ENCODE assay signal across 15 cellular contexts in the genomic region with DNA sequence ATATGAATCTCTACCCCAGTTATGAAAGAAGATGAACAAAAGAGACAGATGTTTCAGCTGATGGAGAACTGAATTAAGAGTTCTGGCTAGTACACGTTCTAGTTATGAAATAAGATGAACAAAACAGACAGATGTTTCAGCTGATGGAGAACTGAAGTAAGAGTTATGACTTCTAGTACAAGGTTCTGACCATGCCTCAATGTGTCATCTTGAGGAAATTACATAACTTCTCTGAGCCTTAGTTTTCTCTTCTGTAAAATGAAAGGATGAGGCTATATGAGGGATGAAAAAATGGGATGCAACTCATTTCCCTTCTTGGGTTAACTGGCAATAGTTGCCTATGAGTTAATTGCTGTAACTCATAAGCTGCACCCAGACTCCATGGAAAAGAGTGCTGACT.
A peak's percentile ranks its signal among the peaks of the same experiment; 100 is the strongest.
DNase-seq lines count a peak whose midpoint lies in the region; ATAC-seq and TF ChIP-seq lines count a peak whose summit lies in the region.
"Had no signal": no experiment of that assay in that cellular context is flagged by ENCODE, and none has a peak within 500 bp of the region (broad histone marks: within the 10 kb centered on the region; RNA-seq: fewer than 3 reads in every experiment).

No MANE protein-coding gene starts in this region.

- H4K20me1 ChIP-seq in mammary epithelial cell (ENCODE audit: insufficient read depth, low read length) (no peaks in the 10 kb centered on the region), osteoblast (ENCODE audit: insufficient read depth, low read length) (no peaks in the 10 kb centered on the region), H9 (ENCODE audit: control insufficient read depth, insufficient read depth, insufficient read length) (no peaks in the 10 kb centered on the region)

- H3T11ph ChIP-seq in H9 (ENCODE audit: low read length) = no peak overlapping the region

- CTCF ChIA-PET in mammary epithelial cell (lab: Charles Lee; ENCODE audit: low non-redundant PET) = no interaction called here

- H2AFZ ChIP-seq in mammary epithelial cell (ENCODE audit: low read depth, low read length) (no peak overlapping the region), osteoblast (ENCODE audit: low read length) (no peak overlapping the region), neuronal stem cell (ENCODE audit: low read length) (no peak overlapping the region), H9 (ENCODE audit: low read length) (no peak overlapping the region)

- no peak overlapping the region for H3K4me3 ChIP-seq in mammary epithelial cell (replicated peaks in 1 of 3; ENCODE audit: insufficient read depth in 1 of 3, low read depth in 2 of 3, low read length in 3 of 3)
- H3K4me3 ChIP-seq in osteoblast (ENCODE audit: insufficient read depth, low read length) = no peak overlapping the region
- H3K4me3 ChIP-seq in neuronal stem cell (ENCODE audit: low read length in 2 of 2) = no peak overlapping the region

- H3K4me1 Mint-ChIP-seq in H9 = peaks cover 2% of the 10 kb centered on the region in 2 experiments; a peak in 3 of 4 replicates
- H3K4me1 Mint-ChIP-seq: natural killer cell had no signal

- no peak overlapping the region for H3K18ac ChIP-seq in neuronal stem cell (ENCODE audit: low read length)
- no peak overlapping the region for H3K18ac ChIP-seq in H9 (ENCODE audit: insufficient read length, low read depth, low read length)

- peaks cover 4 to 7% of the 10 kb centered on the region in 2 experiments; a peak in 2 of 5 replicates for H3K9me3 Mint-ChIP-seq in H9
- H3K9me3 Mint-ChIP-seq: activated CD4-positive, alpha-beta memory T cell treated with anti-CD3 and anti-CD28 coated beads, Interleukin-2, amount 10 ng/mL, durations not matched to agents 7 days and 5 days had no signal

- H2AK5ac ChIP-seq in neuronal stem cell (ENCODE audit: low read depth, low read length) (no peak overlapping the region), H9 (ENCODE audit: insufficient read length, low read length) (no peak overlapping the region)

- H3K9ac ChIP-seq in mammary epithelial cell (ENCODE audit: insufficient read depth, low read length) (no peak overlapping the region), neuronal stem cell (ENCODE audit: low read depth, low read length, poor library complexity) (no peak overlapping the region), H9 (ENCODE audit: extremely low read depth, insufficient read length, low read length) (no peak overlapping the region)

- H4K5ac ChIP-seq in H9 (ENCODE audit: insufficient read length, low read depth, low read length) = no peak overlapping the region

- H2BK20ac ChIP-seq in H9 (ENCODE audit: low read depth, low read length, poor library complexity, severe bottlenecking) = no peak overlapping the region

- H3K23ac ChIP-seq in neuronal stem cell (ENCODE audit: low read depth, low read length, poor library complexity) (no peak overlapping the region), H9 (ENCODE audit: insufficient read length, low read depth, low read length) (no peak overlapping the region)

- intact Hi-C loops in mammary epithelial cell (cut with micrococcal nuclease) = loop anchor here (5.0 kb wide), 1 partner anchor 366 kb away; no protein-coding TSS in a partner anchor

- peaks cover 11% of the 10 kb centered on the region for H3K4me1 ChIP-seq in mammary epithelial cell (ENCODE audit: insufficient read depth, low read length)
- peaks cover 21% of the 10 kb centered on the region for H3K4me1 ChIP-seq in osteoblast (ENCODE audit: insufficient read depth, low read length)
- H3K4me1 ChIP-seq in neuronal stem cell (ENCODE audit: control insufficient read depth in 2 of 2, insufficient read depth in 1 of 2, low read depth in 1 of 2, low read length in 2 of 2) = no peaks in the 10 kb centered on the region
- no peaks in the 10 kb centered on the region for H3K4me1 ChIP-seq in H9 (ENCODE audit: insufficient read depth, low read length)

- H3K27ac ChIP-seq in mammary epithelial cell (ENCODE audit: insufficient read depth, low read depth, low read length) = peak overlapping the region; percentile 67
- H3K27ac ChIP-seq in osteoblast (ENCODE audit: low read depth, low read length) = peak overlapping the region; percentile 82
- no peak overlapping the region for H3K27ac ChIP-seq in neuronal stem cell (replicated peaks; ENCODE audit: low read length)
- H3K27ac ChIP-seq in H9 (ENCODE audit: insufficient read length, low read depth, low read length) = no peak overlapping the region

- no peaks in the 10 kb centered on the region for H3K36me3 ChIP-seq in mammary epithelial cell (ENCODE audit: insufficient read depth, low read length)
- no peaks in the 10 kb centered on the region for H3K36me3 ChIP-seq in osteoblast (ENCODE audit: insufficient read depth, low read length)
- no peaks in the 10 kb centered on the region for H3K36me3 ChIP-seq in neuronal stem cell (replicated peaks in 1 of 2; ENCODE audit: control insufficient read depth in 2 of 2, insufficient read depth in 2 of 2, low read length in 2 of 2)

- no peaks in the 10 kb centered on the region for H3K79me1 ChIP-seq in neuronal stem cell (ENCODE audit: low read depth, low read length)
- H3K79me1 ChIP-seq in H9 (ENCODE audit: insufficient read depth, low read depth, low read length, poor library complexity, severe bottlenecking) = no peaks in the 10 kb centered on the region

- H3K4me3 Mint-ChIP-seq in H9 = no peak overlapping the region
- H3K4me3 Mint-ChIP-seq: activated CD4-positive, alpha-beta memory T cell treated with anti-CD3 and anti-CD28 coated beads, Interleukin-2, amount 10 ng/mL, durations not matched to agents 7 days and 5 days; natural killer cell had no signal

- dilution Hi-C loops in mammary epithelial cell (cut with HindIII; ENCODE audit: low sequenced_read_pairs) = no loop called here

- H3K36me3 Mint-ChIP-seq in H9 (ENCODE audit: insufficient read depth in 1 of 3, low read depth in 3 of 3) = peaks cover 0 to 4% (median 0%) of the 10 kb centered on the region in 3 experiments; a peak in 3 of 7 replicates
- H3K36me3 Mint-ChIP-seq: natural killer cell had no signal

- H3K4ac ChIP-seq in neuronal stem cell (ENCODE audit: low read length) (no peak overlapping the region), H9 (ENCODE audit: low read depth, low read length) (no peak overlapping the region)

- H3K9me3 ChIP-seq in mammary epithelial cell (replicated peaks; ENCODE audit: insufficient read depth, low read length) = no peaks in the 10 kb centered on the region
- H3K9me3 ChIP-seq in osteoblast (ENCODE audit: low read depth, low read length) = no peaks in the 10 kb centered on the region
- H3K9me3 ChIP-seq in neuronal stem cell (replicated peaks in 1 of 2; ENCODE audit: control insufficient read depth in 2 of 2, insufficient read depth in 1 of 2, low read depth in 1 of 2, low read length in 2 of 2) = peaks cover 0 to 3% of the 10 kb centered on the region in 2 donors
- no peaks in the 10 kb centered on the region for H3K9me3 ChIP-seq in H9 (ENCODE audit: control insufficient read depth, low read depth, low read length)

- no peak overlapping the region for H4K91ac ChIP-seq in neuronal stem cell (ENCODE audit: low read depth, low read length, poor library complexity)
- H4K91ac ChIP-seq in H9 (ENCODE audit: insufficient read length, low read depth, low read length) = no peak overlapping the region

- no TSS peak for BruUV-seq in mammary epithelial cell (replicated peaks; lab: Mats Ljungman, UMichigan)

- H2BK15ac ChIP-seq in neuronal stem cell (ENCODE audit: low read length) (no peak overlapping the region), H9 (ENCODE audit: low read depth, low read length) (no peak overlapping the region)

- H2BK120ac ChIP-seq in neuronal stem cell (ENCODE audit: low read depth, low read length) = no peak overlapping the region
- no peak overlapping the region for H2BK120ac ChIP-seq in H9 (ENCODE audit: low read depth, low read length, poor library complexity, severe bottlenecking)

- no peak overlapping the region for H3K4me2 ChIP-seq in mammary epithelial cell (ENCODE audit: insufficient read depth, low read depth, low read length)
- no peak overlapping the region for H3K4me2 ChIP-seq in osteoblast (ENCODE audit: insufficient read depth, low read length)
- H3K4me2 ChIP-seq in neuronal stem cell (ENCODE audit: insufficient read depth, low read length, poor library complexity, severe bottlenecking) = no peak overlapping the region
- H3K4me2 ChIP-seq in H9 (ENCODE audit: insufficient read depth, insufficient read length, low read length) = no peak overlapping the region

- no peak overlapping the region for H4K8ac ChIP-seq in neuronal stem cell (ENCODE audit: low read depth, low read length)
- no peak overlapping the region for H4K8ac ChIP-seq in H9 (replicated peaks; ENCODE audit: insufficient read length, low read depth, low read length)

- H3K27ac Mint-ChIP-seq in H9 = no peak overlapping the region
- H3K27ac Mint-ChIP-seq: activated CD4-positive, alpha-beta memory T cell treated with anti-CD3 and anti-CD28 coated beads, Interleukin-2, amount 10 ng/mL, durations not matched to agents 7 days and 5 days; natural killer cell had no signal

- H2BK5ac ChIP-seq in neuronal stem cell (ENCODE audit: low read length) (no peak overlapping the region), H9 (ENCODE audit: insufficient read length, low read length) (no peak overlapping the region)

- no peak for TF ChIP-seq CTCF in mammary epithelial cell (conservative IDR thresholded peaks at IDR 0.05 in 1 of 2, IDR thresholded peaks at IDR 0.05 in 1 of 2; ENCODE audit: extremely low read depth in 1 of 2, insufficient read depth in 1 of 2, low read depth in 1 of 2, low read length in 2 of 2)
- TF ChIP-seq CTCF in osteoblast (IDR thresholded peaks at IDR 0.05; ENCODE audit: extremely low read depth, low read depth, low read length) = no peak
- TF ChIP-seq CTCF in H9 (conservative IDR thresholded peaks at IDR 0.05) = no peak

- H3K14ac ChIP-seq in neuronal stem cell (ENCODE audit: low read length) (no peak overlapping the region), H9 (ENCODE audit: insufficient read depth, low read length) (no peak overlapping the region)

- H3K79me2 ChIP-seq in mammary epithelial cell (ENCODE audit: insufficient read depth, low read length) = no peaks in the 10 kb centered on the region
- H3K79me2 ChIP-seq in osteoblast (ENCODE audit: insufficient read depth, low read length) = no peaks in the 10 kb centered on the region
- H3K79me2 ChIP-seq in H9 (ENCODE audit: insufficient read depth, low read length) = no peaks in the 10 kb centered on the region

- DNase-seq in A172 (ENCODE audit: low spot score) (peak; percentile 16), mammary epithelial cell (peak; percentile 27), osteoblast (ENCODE audit: insufficient read length, low spot score, missing footprints) (no peak), NCI-H1436 (lab: John Stamatoyannopoulos, UW) (no peak), NCI-H1417 (lab: John Stamatoyannopoulos, UW) (no peak), neuronal stem cell (ENCODE audit: low spot score) (no peak), H9 (no peak)
- DNase-seq: activated CD4-positive, alpha-beta memory T cell treated with anti-CD3 and anti-CD28 coated beads, Interleukin-2, amount 10 ng/mL, durations not matched to agents 7 days and 5 days; activated gamma-delta T cell treated with Interleukin-2 at 50 U/mL for 16 hours; DND-41; islet precursor cell; natural killer cell; stimulated activated CD4-positive, alpha-beta T cell treated with anti-CD3 and anti-CD28 coated beads, Interleukin-12 subunit alpha, Interleukin-12 subunit beta, amount 100 ng/mL, for 4 hours; T-helper 9 cell had no signal

- in situ Hi-C loops in mammary epithelial cell (cut with MboI; ENCODE audit: low sequenced_read_pairs in 2 of 2) = no loop called here

- no peaks in the 10 kb centered on the region for H3K27me3 Mint-ChIP-seq in H9 (ENCODE audit: low read depth)
- H3K27me3 Mint-ChIP-seq: activated CD4-positive, alpha-beta memory T cell treated with anti-CD3 and anti-CD28 coated beads, Interleukin-2, amount 10 ng/mL, durations not matched to agents 7 days and 5 days had no signal

- H3K27me3 ChIP-seq in mammary epithelial cell (ENCODE audit: insufficient read depth, low read length) (no peaks in the 10 kb centered on the region), osteoblast (ENCODE audit: insufficient read depth, low read length) (no peaks in the 10 kb centered on the region), neuronal stem cell (ENCODE audit: control insufficient read depth in 3 of 3, insufficient read depth in 3 of 3, low read depth in 1 of 3, low read length in 3 of 3) (no peaks in the 10 kb centered on the region), H9 (ENCODE audit: insufficient read depth, low read length) (no peaks in the 10 kb centered on the region)

- H2BK12ac ChIP-seq in neuronal stem cell (ENCODE audit: low read length) (no peak overlapping the region), H9 (ENCODE audit: insufficient read length, low read depth, low read length) (no peak overlapping the region)

- WGBS in mammary epithelial cell (ENCODE audit: low coverage, missing lambda C conversion rate) = 44% methylated on average over 1 of the region's 1 CpG
- WGBS in neuronal stem cell (ENCODE audit: extremely low coverage in 2 of 2, insufficient read length in 2 of 2, insufficient replicate concordance in 1 of 2), 2 donors = no CpG with 5 or more reads among the region's 1 CpG
- WGBS in H9 (ENCODE audit: extremely low coverage, insufficient read length, low lambda C conversion rate) = no CpG with 5 or more reads among the region's 1 CpG

- H3K23me2 ChIP-seq in H9 (ENCODE audit: insufficient read length, low read depth, low read length, poor library complexity, severe bottlenecking) = no peaks in the 10 kb centered on the region

- no peak overlapping the region for H3K56ac ChIP-seq in H9 (ENCODE audit: insufficient read length, low read depth, low read length)

- ATAC-seq in HG03342 (IDR thresholded peaks at IDR 0.05; ENCODE audit: unreplicated experiment) = peak; percentile 22
- ATAC-seq: natural killer cell had no signal

Comparison
In these comparisons a context has a peak if more than half of its experiments do, and no peak if none do; other contexts are left out.
1. DNase-seq: peak in A172 (single experiment) and mammary epithelial cell (single experiment); none in osteoblast (single experiment), NCI-H1436 (single experiment), NCI-H1417 (0 of 3), neuronal stem cell (single experiment) and H9 (single experiment).
2. H3K27ac ChIP-seq: peak in mammary epithelial cell (single experiment) and osteoblast (single experiment); none in neuronal stem cell (single experiment) and H9 (single experiment).